ENCODE assay signal across 1 cellular context in genomic region chr19:4376245-4376990, GRCh38.
TF ChIP-seq lines count a peak whose summit lies in the region.

No MANE protein-coding gene starts in this region.

TF ChIP-seq in endothelial cell of umbilical vein, 7 proteins besides CTCF, POLR2A, EP300 and RAD21 (continued from another document):
- no peak for TF ChIP-seq EZH2 (IDR thresholded peaks at IDR 0.05; ENCODE audit: borderline replicate concordance, low read depth, low read length, severe bottlenecking)
- TF ChIP-seq, protein P1, sequence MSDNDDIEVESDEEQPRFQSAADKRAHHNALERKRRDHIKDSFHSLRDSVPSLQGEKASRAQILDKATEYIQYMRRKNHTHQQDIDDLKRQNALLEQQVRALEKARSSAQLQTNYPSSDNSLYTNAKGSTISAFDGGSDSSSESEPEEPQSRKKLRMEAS (IDR thresholded peaks at IDR 0.05; ENCODE audit: insufficient read depth, insufficient read length) = no peak
